Comparison of ENCODE assay signal across 10 cellular contexts in the genomic region with DNA sequence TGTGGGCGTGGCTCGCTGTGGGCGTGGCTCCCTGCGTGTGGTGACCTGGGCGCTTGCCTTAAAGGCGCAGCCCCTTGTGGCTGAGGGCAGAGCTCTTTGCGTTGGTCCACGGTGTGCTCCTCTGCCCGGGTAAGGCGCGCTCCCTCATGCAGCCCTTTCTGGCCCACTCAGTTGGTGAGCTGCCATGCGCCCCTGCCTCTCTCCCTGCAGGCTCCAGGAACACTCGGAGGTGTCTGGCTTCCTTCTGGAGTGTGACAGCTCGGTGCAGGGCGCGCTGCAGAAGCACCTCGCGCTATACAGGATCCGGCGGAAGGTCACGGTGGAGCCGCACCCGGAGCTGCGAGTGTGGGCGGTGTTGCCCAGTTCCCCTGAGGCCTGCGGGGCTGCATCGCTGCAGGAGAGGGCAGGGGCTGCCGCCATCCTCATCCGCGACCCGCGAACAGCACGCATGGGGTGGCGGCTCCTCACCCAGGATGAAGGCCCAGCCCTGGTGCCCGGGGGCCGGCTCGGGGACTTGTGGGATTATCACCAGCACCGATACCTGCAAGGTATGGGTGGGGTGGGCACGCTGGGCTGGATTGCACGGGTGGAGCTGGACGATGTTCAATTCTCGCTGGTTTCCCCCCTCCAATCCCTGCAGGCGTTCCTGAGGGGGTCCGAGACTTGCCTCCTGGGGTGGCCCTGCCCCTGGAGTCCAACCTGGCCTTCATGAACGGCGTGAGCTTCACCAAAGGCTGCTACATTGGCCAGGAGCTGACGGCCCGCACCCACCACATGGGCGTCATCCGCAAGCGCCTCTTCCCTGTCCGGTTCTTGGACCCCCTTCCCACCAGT. TPM values are rescaled to one million over a fixed set of nuclear protein-coding genes. Genes with fewer than 3 reads are reported as not detected.
A peak's percentile ranks its signal among the peaks of the same experiment; 100 is the strongest.
DNase-seq lines count a peak whose midpoint lies in the region; ATAC-seq and TF ChIP-seq lines count a peak whose summit lies in the region.
"Had no signal": no experiment of that assay in that cellular context is flagged by ENCODE, and none has a peak within 500 bp of the region (broad histone marks: within the 10 kb centered on the region; RNA-seq: fewer than 3 reads in every experiment).

No MANE protein-coding gene starts in this region.

- H2AFZ ChIP-seq in PC-3 (ENCODE audit: low read length) = no peak overlapping the region

- H3F3A ChIP-seq in PC-3 (ENCODE audit: low read length, unreplicated experiment) = no peaks in the 10 kb centered on the region

- H3K9me2 ChIP-seq in PC-3 (replicated peaks; ENCODE audit: low read length) = no peaks in the 10 kb centered on the region

- H3K9me3 ChIP-seq in breast epithelium = no peaks in the 10 kb centered on the region
- H3K9me3 ChIP-seq in PC-3 (ENCODE audit: low read length) = no peaks in the 10 kb centered on the region
- H3K9me3 ChIP-seq in stomach smooth muscle (ENCODE audit: control insufficient read depth in 2 of 2, low read length in 2 of 2) = no peaks in the 10 kb centered on the region
- H3K9me3 ChIP-seq in MG63 = no peaks in the 10 kb centered on the region

- H3K4me1 ChIP-seq in breast epithelium (no peaks in the 10 kb centered on the region), PC-3 (ENCODE audit: insufficient read depth, low read length) (peaks cover 7% of the 10 kb centered on the region), stomach smooth muscle (ENCODE audit: control insufficient read depth, insufficient read depth, low read length) (peaks cover 27% of the 10 kb centered on the region)

- DNase-seq in T47D (ENCODE audit: low read depth in 1 of 2, low spot score in 1 of 2) (peak; percentile 88 to 96), breast epithelium (ENCODE audit: low spot score in 2 of 2) (no peak), PC-3 (peak; percentile 51), MG63 (no peak)
- DNase-seq: NCI-H2107 had no signal

- no peak overlapping the region for H3K27ac ChIP-seq in breast epithelium
- H3K27ac ChIP-seq in PC-3 (ENCODE audit: low read length) = no peak overlapping the region
- no peak overlapping the region for H3K27ac ChIP-seq in stomach smooth muscle (ENCODE audit: low read length)
- H3K27ac ChIP-seq: epithelial cell of prostate had no signal

- intact Hi-C loops in breast epithelium (cut with DNase I; ENCODE audit: low total_unique reads) (no loop called here), PC-3 (cut with micrococcal nuclease) (no loop called here)

- no peak overlapping the region for H3K4me2 ChIP-seq in PC-3 (ENCODE audit: low read length)

- 0 out of 2 replicates have a peak, but pooled peaks cover 8% of the 10 kb centered on the region for H3K79me2 ChIP-seq in PC-3 (ENCODE audit: low read length)

- CTCF ChIA-PET in PC-3 (lab: Charles Lee) = interaction anchor here (1.7 kb wide), 1 partner anchor 44 kb away, joined by 3 read pairs; no protein-coding TSS in a partner anchor

- ATAC-seq in PC-3 (peak; percentile 58), esophagus mucosa (peak; percentile 53), HG02588 (IDR thresholded peaks at IDR 0.05; ENCODE audit: unreplicated experiment) (no peak), HG02981 (IDR thresholded peaks at IDR 0.05; ENCODE audit: unreplicated experiment) (no peak)

- H3K9ac ChIP-seq in PC-3 (ENCODE audit: low read length) (no peak overlapping the region), stomach smooth muscle (ENCODE audit: low read length in 2 of 2) (no peak overlapping the region)

- TF ChIP-seq CTCF in breast epithelium (IDR thresholded peaks at IDR 0.05) (no peak), PC-3 (conservative IDR thresholded peaks at IDR 0.05; ENCODE audit: low read depth, low read length) (no peak)

- H3K36me3 ChIP-seq in breast epithelium = no peaks in the 10 kb centered on the region
- no peaks in the 10 kb centered on the region for H3K36me3 ChIP-seq in PC-3 (ENCODE audit: low read depth, low read length)
- H3K36me3 ChIP-seq in stomach smooth muscle (ENCODE audit: control insufficient read depth in 2 of 2, insufficient read depth in 2 of 2, low read length in 2 of 2) = peaks cover 2 to 4% of the 10 kb centered on the region in 2 donors
- no peaks in the 10 kb centered on the region; the same call in none of the 2 replicates for H3K36me3 ChIP-seq in MG63

- BruUV-seq in PC-3 (replicated peaks; lab: Mats Ljungman, UMichigan) = no TSS peak

- POLR2A ChIA-PET in PC-3 (lab: Charles Lee; ENCODE audit: unreplicated experiment) = interaction anchor here (0.8 kb wide), 1 partner anchor 9 kb away, joined by 11 read pairs; a partner anchor contains a TSS

- H3K27me3 ChIP-seq in breast epithelium = no peaks in the 10 kb centered on the region
- H3K27me3 ChIP-seq in PC-3 (ENCODE audit: low read length) = no peaks in the 10 kb centered on the region
- no peaks in the 10 kb centered on the region for H3K27me3 ChIP-seq in stomach smooth muscle (ENCODE audit: control insufficient read depth in 1 of 2, insufficient read depth in 2 of 2, low read length in 2 of 2)
- no peaks in the 10 kb centered on the region for H3K27me3 ChIP-seq in MG63

- H3K4me3 ChIP-seq in breast epithelium = peak overlapping the region in 1 of 3 donors; percentile 40
- H3K4me3 ChIP-seq in PC-3 (ENCODE audit: low read length) = no peak overlapping the region
- peak overlapping the region; percentile 46 to 60 for H3K4me3 ChIP-seq in stomach smooth muscle (ENCODE audit: low read length in 2 of 2)
- H3K4me3 ChIP-seq in MG63 = no peak overlapping the region

- in situ Hi-C loops in T47D (cut with HindIII; ENCODE audit: low pct_unique_long_range_greater_than_20kb, low sequenced_read_pairs) = no loop called here

- TF ChIP-seq POLR2A in breast epithelium (IDR thresholded peaks at IDR 0.05) = no peak

- H4K20me1 ChIP-seq in PC-3 (ENCODE audit: low read length) = peaks cover 4% of the 10 kb centered on the region; the same call in 1 of the 2 replicates

RNA-seq across cellular contexts. Expression of a gene that starts 9.1 kb away (rescaled TPM):
- total RNA-seq in breast epithelium = 1 to 10 TPM; 3.4 to 4.1 (median 3.9) TPM
- 13.3 and 18.3 TPM in 2 replicates for total RNA-seq in PC-3 (2014; rRNA removed)
- 6.9 TPM for total RNA-seq in esophagus mucosa
- 2.0 and 19.4 TPM in 2 replicates for total RNA-seq in MG63 (2014; rRNA removed; shearing (Covaris generic); ENCODE audit: low replicate concordance)

RNA-seq across cellular contexts. Expression of a gene that starts 25.0 kb away (rescaled TPM):
- total RNA-seq in breast epithelium (1 to 10 TPM; 1.3 TPM), PC-3 (2014; rRNA removed) (1.2 and 2.2 TPM in 2 replicates), esophagus mucosa (0.44 TPM)
- 0.20 and 4.8 TPM in 2 replicates for total RNA-seq in MG63 (2014; rRNA removed; shearing (Covaris generic); ENCODE audit: low replicate concordance)

RNA-seq across cellular contexts. Expression of a gene that starts 33.1 kb away (rescaled TPM):
- 10 to 100 TPM in 2 of 3 donors, 1 to 10 TPM in 1; 3.0 to 40.0 (median 27.9) TPM for total RNA-seq in breast epithelium
- total RNA-seq in PC-3 (2014; rRNA removed) = 29.1 and 42.7 TPM in 2 replicates
- total RNA-seq in esophagus mucosa = 9.8 TPM
- 1.8 and 2.8 TPM in 2 replicates for total RNA-seq in MG63 (2014; rRNA removed; shearing (Covaris generic); ENCODE audit: low replicate concordance)

RNA-seq across cellular contexts. Expression of a gene that starts 34.6 kb away (rescaled TPM):
- total RNA-seq in breast epithelium (100 to 1,000 TPM; 218 to 413 (median 333) TPM), PC-3 (2014; rRNA removed) (996 and 1,117 TPM in 2 replicates), esophagus mucosa (241 TPM)
- 246 and 425 TPM in 2 replicates for total RNA-seq in MG63 (2014; rRNA removed; shearing (Covaris generic); ENCODE audit: low replicate concordance)

Comparison
In these comparisons a context has a peak if more than half of its experiments do, and no peak if none do; other contexts are left out.
1. DNase-seq: peak in T47D (2 of 2) and PC-3 (single experiment); none in breast epithelium (0 of 2) and MG63 (single experiment).
2. H3K4me3 ChIP-seq: peak in stomach smooth muscle (2 of 2); none in PC-3 (single experiment) and MG63 (single experiment).
3. ATAC-seq: peak in PC-3 (single experiment) and esophagus mucosa (single experiment); none in HG02588 (single experiment) and HG02981 (single experiment).